Comparison of ENCODE assay signal across 25 cellular contexts in the genomic region with DNA sequence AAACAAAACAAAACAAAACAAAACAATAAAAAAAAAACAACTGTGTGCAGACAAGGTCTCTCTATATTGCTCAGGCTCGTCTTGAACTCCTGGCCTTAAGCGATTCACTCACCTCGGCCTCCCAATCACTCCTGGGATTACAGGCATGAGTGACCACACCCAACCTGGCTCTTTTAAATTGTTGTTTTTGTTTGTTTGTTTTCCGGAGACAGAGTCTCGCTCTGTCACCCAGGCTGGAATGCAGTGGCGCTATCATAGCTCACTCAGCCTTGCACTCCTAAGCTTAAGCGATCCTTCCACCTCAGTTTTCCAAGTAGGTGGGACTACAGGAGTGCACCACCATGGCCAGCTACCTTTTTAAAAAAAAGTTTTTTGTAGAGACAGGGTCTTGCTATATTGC.
"Had no signal": no experiment of that assay in that cellular context is flagged by ENCODE, and none has a peak within 500 bp of the region (broad histone marks: within the 10 kb centered on the region; RNA-seq: fewer than 3 reads in every experiment).

No MANE protein-coding gene starts in this region.

- H2AFZ ChIP-seq: hepatocyte had no signal

- H3K79me2 ChIP-seq: hepatocyte had no signal

- H3K36me3 ChIP-seq: heart right ventricle, left ventricle myocardium inferior, pancreas, prostate gland, stomach, tibial artery, upper lobe of right lung had no signal

- ATAC-seq: heart right ventricle; left cardiac atrium; naive thymus-derived CD8-positive, alpha-beta T cell; pancreas; right cardiac atrium; sciatic nerve; stimulated activated naive B cell treated with anti-CD40 and anti-IgM and Interleukin-4, amounts not matched to agents 10 μg/mL and 1 μg/mL and 100 μg/mL, for 72 hours; stimulated activated naive CD8-positive, alpha-beta T cell treated with anti-CD3 and anti-CD28 coated beads, Interleukin-15, Interleukin-2, amounts not matched to agents 100 U/mL and 50 U/mL, for 24 hours; upper lobe of right lung had no signal

- H3K9me3 ChIP-seq: pancreas, prostate gland, testis, upper lobe of right lung had no signal

- H3K4me2 ChIP-seq: hepatocyte had no signal

- DNase-seq: heart right ventricle; islet precursor cell; left cardiac atrium; left ventricle myocardium inferior; naive thymus-derived CD8-positive, alpha-beta T cell; nucleus accumbens; pancreas; posterior cingulate gyrus; retina; right cardiac atrium; stimulated activated CD4-positive, alpha-beta T cell treated with anti-CD3 and anti-CD28 coated beads, Interleukin-12 subunit alpha, Interleukin-12 subunit beta, amount 100 ng/mL, for 4 hours; stimulated activated CD4-positive, alpha-beta T cell treated with anti-CD3 and anti-CD28 coated beads, Interleukin-15, amount 100 ng/mL, for 24 hours; stimulated activated CD4-positive, alpha-beta T cell treated with anti-CD3 and anti-CD28 coated beads, Interleukin-2, amount 100 ng/mL, for 24 hours; stimulated activated CD4-positive, alpha-beta T cell treated with anti-CD3 and anti-CD28 coated beads, Interleukin-4, amount 100 ng/mL, for 1 hour; stimulated activated naive B cell treated with anti-CD40 and anti-IgM and Interleukin-4, amounts not matched to agents 10 μg/mL and 1 μg/mL and 100 μg/mL, for 72 hours; stimulated activated naive CD8-positive, alpha-beta T cell treated with anti-CD3 and anti-CD28 coated beads, Interleukin-15, Interleukin-2, amounts not matched to agents 100 U/mL and 50 U/mL, for 24 hours; stomach; testis; tibial artery; upper lobe of right lung had no signal

- H3K27me3 ChIP-seq: pancreas, stomach, testis, tibial artery, upper lobe of right lung had no signal

- H3K4me3 ChIP-seq: heart right ventricle, hepatocyte, left ventricle myocardium inferior, lung, pancreas, prostate gland, skin epidermis, stomach, testis, tibial artery, upper lobe of right lung had no signal

- H3K4me1 ChIP-seq: heart right ventricle, left ventricle myocardium inferior, pancreas, prostate gland, stomach, testis, tibial artery, upper lobe of right lung had no signal

- H3K27ac ChIP-seq: heart right ventricle, hepatocyte, left ventricle myocardium inferior, pancreas, prostate gland, skin epidermis, stomach, testis, tibial artery, upper lobe of right lung had no signal
